Comparison of ENCODE assay signal across 21 cellular contexts in genomic region chr6:78253618-78254017, GRCh38.
DNase-seq lines count a peak whose midpoint lies in the region; ATAC-seq, FAIRE-seq and TF ChIP-seq lines count a peak whose summit lies in the region.
"Had no signal": no experiment of that assay in that cellular context is flagged by ENCODE, and none has a peak within 500 bp of the region (broad histone marks: within the 10 kb centered on the region; RNA-seq: fewer than 3 reads in every experiment).

No MANE protein-coding gene starts in this region.

- no peak overlapping the region for H3K27ac ChIP-seq in heart left ventricle
- H3K27ac ChIP-seq: HL-60 had no signal

- no peak for FAIRE-seq in GM12891 (lab: Jason Lieb, UNC)
- FAIRE-seq: H54, HTR-8/SVneo had no signal

- TF ChIP-seq CTCF in heart left ventricle (IDR thresholded peaks at IDR 0.05): no peak

- H3K36me3 ChIP-seq in heart left ventricle: no peaks in the 10 kb centered on the region

- no peaks in the 10 kb centered on the region for H3K27me3 ChIP-seq in heart left ventricle

- WGBS in heart left ventricle, 4 donors: 57 to 68% (median 61%) methylated on average over 2 of the region's 2 CpGs

- H3K4me3 ChIP-seq in heart left ventricle: no peak overlapping the region

- no peak for TF ChIP-seq POLR2A in GM12891 (IDR thresholded peaks at IDR 0.05; ENCODE audit: low read depth, low read length)
- no peak for TF ChIP-seq POLR2A in heart left ventricle (IDR thresholded peaks at IDR 0.05)

- no peaks in the 10 kb centered on the region for H3K9me3 ChIP-seq in heart left ventricle

- peak; percentile 75 for ATAC-seq in GM18867 (IDR thresholded peaks at IDR 0.05; ENCODE audit: unreplicated experiment)
- ATAC-seq in HG02852 (IDR thresholded peaks at IDR 0.05; ENCODE audit: unreplicated experiment): peak; percentile 80
- peak; percentile 52 for ATAC-seq in HG03442 (IDR thresholded peaks at IDR 0.05; ENCODE audit: unreplicated experiment)
- ATAC-seq in GM21528 (IDR thresholded peaks at IDR 0.05; ENCODE audit: low FRiP score, unreplicated experiment): no peak
- no peak for ATAC-seq in heart left ventricle

- intact Hi-C loops in heart left ventricle (cut with DNase I): loop anchor here in 1 of 10 donors (2.0 kb wide), 1 partner anchor 73 kb away; no protein-coding TSS in a partner anchor

- DNase-seq in GM12891 (ENCODE audit: insufficient read length, low spot score) (no peak), A172 (ENCODE audit: low spot score) (no peak), heart left ventricle (no peak), NCI-H1105 treated with DMSO at 0.1 percent for 48 hours (lab: John Stamatoyannopoulos, UW) (no peak)
- DNase-seq: 8988T; Calu3; CD4-positive, alpha-beta memory T cell; DMS53; HFFc6; Kasumi-1; NCI-H1417 treated with DMSO at 0.1 percent for 48 hours; NCI-H1930; NCI-H526 treated with DMSO at 0.1 percent for 48 hours; SIG-M5 had no signal

- no peaks in the 10 kb centered on the region for H3K4me1 ChIP-seq in heart left ventricle

TF ChIP-seq in GM12891, 5 proteins besides CTCF, POLR2A, EP300 and RAD21:
- 0 out of 2 replicates have a peak, but pooled peaks have one; percentile 5 for TF ChIP-seq SPI1 (IDR thresholded peaks at IDR 0.05; ENCODE audit: low read depth, low read length)
- no peak for TF ChIP-seq PAX5 (IDR thresholded peaks at IDR 0.05; ENCODE audit: insufficient read depth, low read length, severe bottlenecking)
- no peak for TF ChIP-seq TAF1 (IDR thresholded peaks at IDR 0.05; ENCODE audit: low read depth, low read length)
- no peak for TF ChIP-seq POLR2AphosphoS5 (IDR thresholded peaks at IDR 0.05; ENCODE audit: low read depth, low read length)
- TF ChIP-seq POU2F2 (IDR thresholded peaks at IDR 0.05; ENCODE audit: low read depth, low read length): no peak
TF ChIP-seq in GM12891: peak in this region for 1.

Comparison
In these comparisons a context has a peak if more than half of its experiments do, and no peak if none do; other contexts are left out.
1. ATAC-seq: peak in GM18867 (single experiment), HG02852 (single experiment) and HG03442 (single experiment); none in GM21528 (single experiment) and heart left ventricle (0 of 4).